8 cellular contexts compared by ENCODE assay signal in the genomic region with DNA sequence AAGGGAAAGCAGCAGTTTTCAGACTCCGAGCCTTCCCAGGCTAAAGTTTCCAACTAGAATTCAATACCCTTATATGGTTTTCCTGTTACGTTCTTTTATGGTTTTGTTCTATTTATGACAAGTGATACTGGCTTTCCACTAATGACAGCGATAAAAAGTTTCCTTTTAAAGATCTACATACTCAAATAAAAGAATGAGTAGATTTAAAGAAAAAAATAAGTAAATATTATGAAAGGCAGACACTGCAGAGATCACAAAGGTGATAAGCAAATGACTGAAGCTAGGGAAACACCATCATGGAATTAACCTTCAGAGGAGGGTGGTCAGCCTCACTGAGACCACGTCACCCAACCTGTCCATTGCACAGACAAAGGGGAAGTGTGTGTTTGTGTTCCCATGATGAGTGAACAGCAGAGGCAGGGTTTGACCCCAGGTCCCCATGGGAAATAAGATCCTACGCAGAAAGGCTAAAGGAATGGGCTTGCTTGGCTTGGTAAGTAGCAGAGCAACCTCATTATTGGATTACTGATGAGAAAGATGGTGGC. TPM values are rescaled to one million over a fixed set of nuclear protein-coding genes. Genes with fewer than 3 reads are reported as not detected.
A peak's percentile ranks its signal among the peaks of the same experiment; 100 is the strongest.
DNase-seq lines count a peak whose midpoint lies in the region; ATAC-seq and TF ChIP-seq lines count a peak whose summit lies in the region.

No MANE protein-coding gene starts in this region.

- no peak overlapping the region for H2AFZ ChIP-seq in osteoblast (ENCODE audit: low read length)

- CTCF ChIA-PET in activated CD4-positive, alpha-beta T cell treated with anti-CD3 and anti-CD28 coated beads for 36 hours (lab: Charles Lee), result interaction anchor here (0.6 to 7.7 kb wide), 12 partner anchors 13 to 1623 kb away, joined by 3 to 54 read pairs (median 4); partner anchors contain the start of gene TYSND1

- H3K36me3 Mint-ChIP-seq in activated CD4-positive, alpha-beta T cell treated with anti-CD3 and anti-CD28 coated beads for 36 hours (ENCODE audit: low read depth), result peaks cover 60% of the 10 kb centered on the region

- peak overlapping the region; percentile 61 for H3K4me2 ChIP-seq in osteoblast (ENCODE audit: insufficient read depth, low read length)

- H3K27me3 Mint-ChIP-seq in activated CD4-positive, alpha-beta T cell treated with anti-CD3 and anti-CD28 coated beads for 36 hours, result no peaks in the 10 kb centered on the region

- intact Hi-C loops in activated CD4-positive, alpha-beta T cell treated with anti-CD3 and anti-CD28 coated beads for 36 hours (cut with DNase I, micrococcal nuclease), result loop anchor here (1.0 to 5.0 kb wide), 6 partner anchors 12 to 553 kb away; partner anchors contain the start of gene PSAP (in 1 of the 2)

- H3K79me2 ChIP-seq in osteoblast (ENCODE audit: insufficient read depth, low read length), result peaks cover 21% of the 10 kb centered on the region

- H3K27ac ChIP-seq in brain microvascular endothelial cell (peak overlapping the region; percentile 94), osteoblast (ENCODE audit: low read depth, low read length) (peak overlapping the region; percentile 92), SJCRH30 (no peak overlapping the region)

- peak overlapping the region; percentile 92 for H3K4me3 Mint-ChIP-seq in activated CD4-positive, alpha-beta T cell treated with anti-CD3 and anti-CD28 coated beads for 36 hours

- H3K9me3 Mint-ChIP-seq in activated CD4-positive, alpha-beta T cell treated with anti-CD3 and anti-CD28 coated beads for 36 hours (ENCODE audit: low read depth), result no peaks in the 10 kb centered on the region

- TF ChIP-seq CTCF in brain microvascular endothelial cell (IDR thresholded peaks at IDR 0.05; ENCODE audit: low read depth, low read length, missing control alignments), result no peak
- TF ChIP-seq CTCF in osteoblast (IDR thresholded peaks at IDR 0.05; ENCODE audit: extremely low read depth, low read depth, low read length), result no peak

- no peaks in the 10 kb centered on the region for H4K20me1 ChIP-seq in osteoblast (ENCODE audit: insufficient read depth, low read length)

- peak overlapping the region; percentile 25 for H3K4me3 ChIP-seq in brain microvascular endothelial cell (ENCODE audit: low read depth, low read length)
- no peak overlapping the region for H3K4me3 ChIP-seq in osteoblast (ENCODE audit: insufficient read depth, low read length)
- no peak overlapping the region for H3K4me3 ChIP-seq in SJCRH30

- POLR2A ChIA-PET in activated CD4-positive, alpha-beta T cell treated with anti-CD3 and anti-CD28 coated beads for 36 hours (lab: Charles Lee), result interaction anchor here (0.7 to 1.9 kb wide), 6 partner anchors 12 to 63 kb away, joined by 3 to 14 read pairs (median 5); no protein-coding TSS in a partner anchor

- no peak for DNase-seq in activated CD4-positive, alpha-beta T cell treated with anti-CD3 and anti-CD28 coated beads for 36 hours
- DNase-seq in activated CD4-positive, alpha-beta T cell treated with anti-CD3 and anti-CD28 coated beads, Interleukin-2, amount 50 U/mL, for 1 hour, result no peak
- DNase-seq in brain microvascular endothelial cell, result peak; percentile 83
- peak; percentile 85 for DNase-seq in osteoblast (ENCODE audit: insufficient read length, low spot score, missing footprints)
- no peak for DNase-seq in stimulated activated CD4-positive, alpha-beta T cell treated with anti-CD3 and anti-CD28 coated beads, Interleukin-1b, Interleukin-23, amount 100 ng/mL, for 48 hours
- DNase-seq in SJCRH30, result no peak
- no peak for DNase-seq in COLO829 (ENCODE audit: low spot score)

- no peaks in the 10 kb centered on the region for H3K9me3 ChIP-seq in osteoblast (ENCODE audit: low read depth, low read length)
- no peaks in the 10 kb centered on the region for H3K9me3 ChIP-seq in SJCRH30 (replicated peaks)

- in situ Hi-C loops in brain microvascular endothelial cell (cut with HindIII; ENCODE audit: low pct_ligation_motif_present, low sequenced_read_pairs), result no loop called here

- H3K27me3 ChIP-seq in brain microvascular endothelial cell (replicated peaks) (no peaks in the 10 kb centered on the region), osteoblast (ENCODE audit: insufficient read depth, low read length) (no peaks in the 10 kb centered on the region), SJCRH30 (no peaks in the 10 kb centered on the region)

- H3K36me3 ChIP-seq in brain microvascular endothelial cell (replicated peaks), result no peaks in the 10 kb centered on the region
- H3K36me3 ChIP-seq in osteoblast (ENCODE audit: insufficient read depth, low read length), result no peaks in the 10 kb centered on the region
- H3K36me3 ChIP-seq in SJCRH30, result no peaks in the 10 kb centered on the region

- H3K27ac Mint-ChIP-seq in activated CD4-positive, alpha-beta T cell treated with anti-CD3 and anti-CD28 coated beads for 36 hours, result peak overlapping the region; percentile 97

- peaks cover 76% of the 10 kb centered on the region for H3K4me1 Mint-ChIP-seq in activated CD4-positive, alpha-beta T cell treated with anti-CD3 and anti-CD28 coated beads for 36 hours

- H3K4me1 ChIP-seq in osteoblast (ENCODE audit: insufficient read depth, low read length) (peaks cover 88% of the 10 kb centered on the region), SJCRH30 (peaks cover 37% of the 10 kb centered on the region)

- peak; percentile 4 for ATAC-seq in activated CD4-positive, alpha-beta T cell treated with anti-CD3 and anti-CD28 coated beads for 36 hours
- ATAC-seq in HG03457 (IDR thresholded peaks at IDR 0.05; ENCODE audit: unreplicated experiment), result peak; percentile 18

RNA-seq across cellular contexts. Expression of gene VSIR, which starts 4.0 kb away (rescaled TPM):
- 100 to 1,000 TPM in 1 of 2 experiments, 10 to 100 TPM in 1; 78.2 to 104 TPM for total RNA-seq in activated CD4-positive, alpha-beta T cell treated with anti-CD3 and anti-CD28 coated beads for 36 hours
- 69.5 and 75.3 TPM in 2 replicates for total RNA-seq in osteoblast
- total RNA-seq in SJCRH30 (2014; rRNA removed; shearing (Covaris generic)), result 2.6 and 3.4 TPM in 2 replicates

RNA-seq across cellular contexts. Expression of gene C10orf105, which starts 49.8 kb away (rescaled TPM):
- total RNA-seq in activated CD4-positive, alpha-beta T cell treated with anti-CD3 and anti-CD28 coated beads for 36 hours, result under 1 TPM; 0.34 to 0.40 TPM
- total RNA-seq in osteoblast, result under 0.01 TPM in 1 of 2 replicates, not detected in the other
- total RNA-seq in SJCRH30 (2014; rRNA removed; shearing (Covaris generic)), result not detected in 2 replicates

Comparison
In these comparisons a context has a peak if more than half of its experiments do, and no peak if none do; other contexts are left out.
1. DNase-seq: peak in brain microvascular endothelial cell (single experiment) and osteoblast (single experiment); none in activated CD4-positive, alpha-beta T cell treated with anti-CD3 and anti-CD28 coated beads for 36 hours (single experiment), activated CD4-positive, alpha-beta T cell treated with anti-CD3 and anti-CD28 coated beads, Interleukin-2, amount 50 U/mL, for 1 hour (single experiment), stimulated activated CD4-positive, alpha-beta T cell treated with anti-CD3 and anti-CD28 coated beads, Interleukin-1b, Interleukin-23, amount 100 ng/mL, for 48 hours (single experiment), SJCRH30 (0 of 2) and COLO829 (single experiment).
2. RNA of gene VSIR, which starts 4.0 kb away (total RNA-seq): 78.2 to 104 TPM in activated CD4-positive, alpha-beta T cell treated with anti-CD3 and anti-CD28 coated beads for 36 hours and 69.5 to 75.3 TPM in osteoblast; 2.6 to 3.4 TPM in SJCRH30; every median in the first group is over 10 times any median in the second.